9 cellular contexts compared by ENCODE assay signal in genomic region chr19:1262687-1263123, GRCh38. TPM values are rescaled to one million over a fixed set of nuclear protein-coding genes. Genes with fewer than 3 reads are reported as not detected.
DNase-seq lines count a peak whose midpoint lies in the region; ATAC-seq and TF ChIP-seq lines count a peak whose summit lies in the region.
"Had no signal": no experiment of that assay in that cellular context is flagged by ENCODE, and none has a peak within 500 bp of the region (broad histone marks: within the 10 kb centered on the region; RNA-seq: fewer than 3 reads in every experiment).

No MANE protein-coding gene starts in this region.

- no peak for TF ChIP-seq CTCF in Panc1 (IDR thresholded peaks at IDR 0.05)
- TF ChIP-seq CTCF in parathyroid adenoma (IDR thresholded peaks at IDR 0.05), result no peak

- no peaks in the 10 kb centered on the region for H3K9me3 Mint-ChIP-seq in CD8-positive, alpha-beta memory T cell

- BruUV-seq in Panc1 (replicated peaks; lab: Mats Ljungman, UMichigan), result no TSS peak

- peak overlapping the region; percentile 98 for H3K27ac ChIP-seq in CD8-positive, alpha-beta memory T cell (ENCODE audit: low read depth, low read length)
- peak overlapping the region; percentile 95 for H3K27ac ChIP-seq in Panc1 (ENCODE audit: low read length)
- H3K27ac ChIP-seq in esophagus (ENCODE audit: low read depth in 2 of 2, low read length in 1 of 2), result peak overlapping the region; percentile 98
- peak overlapping the region; percentile 100 for H3K27ac ChIP-seq in parathyroid adenoma

- peak overlapping the region; percentile 90 for H3K4me2 ChIP-seq in parathyroid adenoma (ENCODE audit: low read length)

- peaks cover 0 to 16% (median 0%) of the 10 kb centered on the region in 3 donors for H3K36me3 Mint-ChIP-seq in CD8-positive, alpha-beta memory T cell

- H3K9ac ChIP-seq in parathyroid adenoma, result no peak overlapping the region

- ATAC-seq in Panc1, result no peak
- no peak for ATAC-seq in GM19452 (IDR thresholded peaks at IDR 0.05; ENCODE audit: unreplicated experiment)
- ATAC-seq in HG03108 (IDR thresholded peaks at IDR 0.05; ENCODE audit: unreplicated experiment), result no peak

- 30 to 39% methylated on average over 18 to 20 of the region's 20 CpGs for WGBS in esophagus, 2 donors

- no peaks in the 10 kb centered on the region for H3K27me3 ChIP-seq in CD8-positive, alpha-beta memory T cell (ENCODE audit: insufficient read depth, low read length, poor library complexity, severe bottlenecking)
- no peaks in the 10 kb centered on the region for H3K27me3 ChIP-seq in Panc1 (ENCODE audit: control insufficient read depth, insufficient read depth, low read length)
- no peaks in the 10 kb centered on the region for H3K27me3 ChIP-seq in esophagus (ENCODE audit: control insufficient read depth in 1 of 2, insufficient read depth in 2 of 2, low read length in 2 of 2)
- H3K27me3 ChIP-seq in parathyroid adenoma (ENCODE audit: control insufficient read depth, insufficient read depth, low read length), result no peaks in the 10 kb centered on the region

- in situ Hi-C loops in Panc1 (cut with HindIII; ENCODE audit: low pct_unique_long_range_greater_than_20kb, low sequenced_read_pairs), result no loop called here

- POLR2A ChIA-PET in CD8-positive, alpha-beta memory T cell (lab: Charles Lee), result interaction anchor here (0.6 to 1.9 kb wide), 3 partner anchors 9 to 19 kb away, joined by 6 to 8 read pairs (median 6); no protein-coding TSS in a partner anchor
- POLR2A ChIA-PET in Panc1 (lab: Charles Lee), result interaction anchor here (0.5 to 0.6 kb wide), 2 partner anchors 184 to 637 kb away, joined by 3 to 6 read pairs; no protein-coding TSS in a partner anchor

- no peaks in the 10 kb centered on the region for H3K79me2 ChIP-seq in parathyroid adenoma

- intact Hi-C loops in Panc1 (cut with micrococcal nuclease; ENCODE audit: unreplicated experiment), result no loop called here

- peak overlapping the region; percentile 52 to 91 (median 75) for H3K27ac Mint-ChIP-seq in CD8-positive, alpha-beta memory T cell

- H3K9me3 ChIP-seq in CD8-positive, alpha-beta memory T cell (ENCODE audit: low read length), result no peaks in the 10 kb centered on the region
- no peaks in the 10 kb centered on the region for H3K9me3 ChIP-seq in Panc1 (ENCODE audit: control insufficient read depth, insufficient read depth, low read depth, low read length)
- H3K9me3 ChIP-seq in esophagus (ENCODE audit: control insufficient read depth in 2 of 2, insufficient read depth in 1 of 2, low read depth in 1 of 2, low read length in 1 of 2), result no peaks in the 10 kb centered on the region
- no peaks in the 10 kb centered on the region for H3K9me3 ChIP-seq in parathyroid adenoma (ENCODE audit: control insufficient read depth, low read length)

- H3K27me3 Mint-ChIP-seq in CD8-positive, alpha-beta memory T cell, result peaks cover 0 to 5% of the 10 kb centered on the region in 2 donors

- H3K4me3 ChIP-seq in CD8-positive, alpha-beta memory T cell (ENCODE audit: low read length), result no peak overlapping the region
- H3K4me3 ChIP-seq in Panc1 (ENCODE audit: low read depth in 2 of 2, low read length in 2 of 2) (peak overlapping the region; percentile 60 to 70), esophagus (ENCODE audit: low read depth in 1 of 2, low read length in 2 of 2) (peak overlapping the region; percentile 16), parathyroid adenoma (ENCODE audit: low read depth, low read length) (peak overlapping the region; percentile 44)

- DNase-seq in CD8-positive, alpha-beta memory T cell, result no peak
- DNase-seq in Panc1 (ENCODE audit: low read depth, low spot score) (no peak), medulla oblongata (ENCODE audit: extremely low spot score) (no peak), hypothalamus (lab: John Stamatoyannopoulos, UW) (no peak)
- DNase-seq: MV-4-11 had no signal

- peak overlapping the region in 6 of 7 donors; percentile 23 to 65 (median 47) for H3K4me3 Mint-ChIP-seq in CD8-positive, alpha-beta memory T cell

- peaks cover 48 to 77% (median 48%) of the 10 kb centered on the region in 3 donors for H3K4me1 Mint-ChIP-seq in CD8-positive, alpha-beta memory T cell

- H2AFZ ChIP-seq in parathyroid adenoma, result peak overlapping the region; percentile 68

- CTCF ChIA-PET in CD8-positive, alpha-beta memory T cell (lab: Charles Lee), result interaction anchor here (1.0 to 10.3 kb wide), 3 partner anchors 11 to 63 kb away, joined by 3 to 484 read pairs (median 3); partner anchors contain the start of gene ATP5F1D
- CTCF ChIA-PET in Panc1 (lab: Charles Lee), result no interaction called here

- H3K4me1 ChIP-seq in CD8-positive, alpha-beta memory T cell (ENCODE audit: insufficient read depth, low read length), result peaks cover 67% of the 10 kb centered on the region
- peaks cover 57% of the 10 kb centered on the region for H3K4me1 ChIP-seq in Panc1 (ENCODE audit: control insufficient read depth, insufficient read depth, low read length)
- peaks cover 17 to 54% of the 10 kb centered on the region in 2 donors for H3K4me1 ChIP-seq in esophagus (ENCODE audit: control insufficient read depth in 2 of 2, insufficient read depth in 2 of 2, low read length in 1 of 2)
- peaks cover 43% of the 10 kb centered on the region for H3K4me1 ChIP-seq in parathyroid adenoma

- peaks cover 5% of the 10 kb centered on the region for H3K36me3 ChIP-seq in CD8-positive, alpha-beta memory T cell (ENCODE audit: insufficient read depth, low read length)
- no peaks in the 10 kb centered on the region; the same call in 1 of the 2 replicates for H3K36me3 ChIP-seq in Panc1 (ENCODE audit: control insufficient read depth, insufficient read depth, low read length)
- H3K36me3 ChIP-seq in esophagus (ENCODE audit: control insufficient read depth in 2 of 2, insufficient read depth in 2 of 2, low read length in 1 of 2), result peaks cover 0 to 5% of the 10 kb centered on the region in 2 donors
- no peaks in the 10 kb centered on the region for H3K36me3 ChIP-seq in parathyroid adenoma (ENCODE audit: control insufficient read depth, insufficient read depth, low read length)

RNA-seq across cellular contexts. Expression of gene CIRBP, which starts 6.4 kb away (rescaled TPM):
- 100 to 1,000 TPM; 253 to 258 TPM for total RNA-seq in CD8-positive, alpha-beta memory T cell
- 238 TPM for polyA plus RNA-seq in CD8-positive, alpha-beta memory T cell
- 66.6 TPM for total RNA-seq in Panc1 (2021; ENCODE audit: unreplicated experiment)
- 101 TPM for polyA plus RNA-seq in Panc1 (2012; ENCODE audit: insufficient read length)
- polyA plus RNA-seq in esophagus, result 100 to 1,000 TPM; 231 to 265 TPM

RNA-seq across cellular contexts. Expression of gene FAM174C, which starts 12.6 kb away (rescaled TPM):
- 100 to 1,000 TPM; 113 TPM for total RNA-seq in CD8-positive, alpha-beta memory T cell
- 100 TPM for polyA plus RNA-seq in CD8-positive, alpha-beta memory T cell
- 133 TPM for total RNA-seq in Panc1 (2021; ENCODE audit: unreplicated experiment)
- polyA plus RNA-seq in Panc1 (2012; ENCODE audit: insufficient read length), result 204 TPM
- 10 to 100 TPM; 45.8 to 46.7 TPM for polyA plus RNA-seq in esophagus

RNA-seq across cellular contexts. Expression of gene MIDN, which starts 14.3 kb away (rescaled TPM):
- 10 to 100 TPM; 39.8 to 45.3 TPM for total RNA-seq in CD8-positive, alpha-beta memory T cell
- 14.6 TPM for polyA plus RNA-seq in CD8-positive, alpha-beta memory T cell
- total RNA-seq in Panc1 (2021; ENCODE audit: unreplicated experiment), result 118 TPM
- polyA plus RNA-seq in Panc1 (2012; ENCODE audit: insufficient read length), result 76.9 TPM
- 10 to 100 TPM; 36.4 to 38.7 TPM for polyA plus RNA-seq in esophagus

RNA-seq across cellular contexts. Expression of gene ATP5F1D, which starts 21.2 kb away (rescaled TPM):
- 100 to 1,000 TPM; 179 to 180 TPM for total RNA-seq in CD8-positive, alpha-beta memory T cell
- 271 TPM for polyA plus RNA-seq in CD8-positive, alpha-beta memory T cell
- 218 TPM for total RNA-seq in Panc1 (2021; ENCODE audit: unreplicated experiment)
- polyA plus RNA-seq in Panc1 (2012; ENCODE audit: insufficient read length), result 365 TPM
- polyA plus RNA-seq in esophagus, result 100 to 1,000 TPM; 234 to 289 TPM

RNA-seq across cellular contexts. Expression of gene EFNA2, which starts 23.0 kb away (rescaled TPM):
- total RNA-seq in CD8-positive, alpha-beta memory T cell, result not detected
- polyA plus RNA-seq in CD8-positive, alpha-beta memory T cell, result not detected
- 7.8 TPM for total RNA-seq in Panc1 (2021; ENCODE audit: unreplicated experiment)
- 5.9 TPM for polyA plus RNA-seq in Panc1 (2012; ENCODE audit: insufficient read length)
- under 1 TPM; 0.18 to 0.39 TPM for polyA plus RNA-seq in esophagus
